ENCODE assay signal across 20 cellular contexts in genomic region chr2:5756266-5756665, GRCh38.
"Had no signal": no experiment of that assay in that cellular context is flagged by ENCODE, and none has a peak within 500 bp of the region (broad histone marks: within the 10 kb centered on the region; RNA-seq: fewer than 3 reads in every experiment).

No MANE protein-coding gene starts in this region.

- H3K4me1 ChIP-seq: colonic mucosa, esophagus squamous epithelium, gastroesophageal sphincter, right lobe of liver, spleen, testis, transverse colon had no signal

- H3K36me3 Mint-ChIP-seq: natural killer cell; stimulated activated memory B cell treated with anti-CD40 and anti-IgM and Interleukin-4, amounts not matched to agents 10 μg/mL and 1 μg/mL and 100 μg/mL, for 72 hours had no signal

- H3K4me3 ChIP-seq: colonic mucosa, esophagus squamous epithelium, gastroesophageal sphincter, ovary, right lobe of liver, spleen, testis, transverse colon had no signal

- DNase-seq: caudate nucleus; colonic mucosa; dermis blood vessel endothelial cell; esophagus squamous epithelium; foreskin fibroblast; kidney; left colon; mammary epithelial cell; natural killer cell; ovary; right lobe of liver; spleen; stimulated activated CD4-positive, alpha-beta T cell treated with anti-CD3 and anti-CD28 coated beads, Interleukin-15, amount 100 ng/mL, for 24 hours; stimulated activated CD4-positive, alpha-beta T cell treated with anti-CD3 and anti-CD28 coated beads, Interleukin-1b, Interleukin-23, amount 100 ng/mL, for 48 hours; stimulated activated CD4-positive, alpha-beta T cell treated with anti-CD3 and anti-CD28 coated beads, Interleukin-4, amount 100 ng/mL, for 24 hours; stimulated activated naive CD8-positive, alpha-beta T cell treated with anti-CD3 and anti-CD28 coated beads, Interleukin-15, amount 100 ng/mL, for 72 hours; testis; transverse colon had no signal

- H3K27ac ChIP-seq: colonic mucosa, esophagus squamous epithelium, gastroesophageal sphincter, ovary, right lobe of liver, spleen, testis, transverse colon had no signal

- H3K27ac Mint-ChIP-seq: natural killer cell; stimulated activated memory B cell treated with anti-CD40 and anti-IgM and Interleukin-4, amounts not matched to agents 10 μg/mL and 1 μg/mL and 100 μg/mL, for 72 hours; stimulated activated naive CD8-positive, alpha-beta T cell treated with anti-CD3 and anti-CD28 coated beads, Interleukin-15, amount 100 ng/mL, for 72 hours had no signal

- H3K4me1 Mint-ChIP-seq: natural killer cell; stimulated activated memory B cell treated with anti-CD40 and anti-IgM and Interleukin-4, amounts not matched to agents 10 μg/mL and 1 μg/mL and 100 μg/mL, for 72 hours; stimulated activated naive CD8-positive, alpha-beta T cell treated with anti-CD3 and anti-CD28 coated beads, Interleukin-15, amount 100 ng/mL, for 72 hours had no signal

- H3K9me3 ChIP-seq: colonic mucosa, esophagus squamous epithelium, gastroesophageal sphincter, ovary, right lobe of liver, spleen, testis, transverse colon had no signal

- H3K27me3 Mint-ChIP-seq: stimulated activated memory B cell treated with anti-CD40 and anti-IgM and Interleukin-4, amounts not matched to agents 10 μg/mL and 1 μg/mL and 100 μg/mL, for 72 hours had no signal

- ATAC-seq: gastroesophageal sphincter; left colon; natural killer cell; right lobe of liver; stimulated activated naive CD8-positive, alpha-beta T cell treated with anti-CD3 and anti-CD28 coated beads, Interleukin-15, amount 100 ng/mL, for 72 hours had no signal

- H3K4me3 Mint-ChIP-seq: natural killer cell; stimulated activated memory B cell treated with anti-CD40 and anti-IgM and Interleukin-4, amounts not matched to agents 10 μg/mL and 1 μg/mL and 100 μg/mL, for 72 hours; stimulated activated naive CD8-positive, alpha-beta T cell treated with anti-CD3 and anti-CD28 coated beads, Interleukin-15, amount 100 ng/mL, for 72 hours had no signal

- H3K36me3 ChIP-seq: colonic mucosa, esophagus squamous epithelium, gastroesophageal sphincter, ovary, right lobe of liver, spleen, transverse colon had no signal

- H3K9me3 Mint-ChIP-seq: stimulated activated memory B cell treated with anti-CD40 and anti-IgM and Interleukin-4, amounts not matched to agents 10 μg/mL and 1 μg/mL and 100 μg/mL, for 72 hours; stimulated activated naive CD8-positive, alpha-beta T cell treated with anti-CD3 and anti-CD28 coated beads, Interleukin-15, amount 100 ng/mL, for 72 hours had no signal

- H3K27me3 ChIP-seq: colonic mucosa, esophagus squamous epithelium, ovary, right lobe of liver, spleen, testis, transverse colon had no signal
